Comparison of ENCODE assay signal across 8 cellular contexts in genomic region chr3:195271859-195272243, GRCh38. TPM values are rescaled to one million over a fixed set of nuclear protein-coding genes. Genes with fewer than 3 reads are reported as not detected.
A peak's percentile ranks its signal among the peaks of the same experiment; 100 is the strongest.
DNase-seq lines count a peak whose midpoint lies in the region; ATAC-seq and TF ChIP-seq lines count a peak whose summit lies in the region.

No MANE protein-coding gene starts in this region.

- H3K9me3 Mint-ChIP-seq in activated naive CD4-positive, alpha-beta T cell treated with anti-CD3 and anti-CD28 coated beads, Interleukin-2, amount 10 ng/mL, durations not matched to agents 7 days and 5 days = no peaks in the 10 kb centered on the region
- H3K9me3 Mint-ChIP-seq in type B pancreatic cell = no peaks in the 10 kb centered on the region

- CTCF ChIA-PET in activated naive CD4-positive, alpha-beta T cell treated with anti-CD3 and anti-CD28 coated beads, Interleukin-2, amount 10 ng/mL, durations not matched to agents 7 days and 5 days (lab: Charles Lee) = interaction anchor here (0.6 to 3.3 kb wide), 23 partner anchors 11 to 637 kb away, joined by 3 to 111 read pairs (median 5); partner anchors contain the start of genes ACAP2, PPP1R2 and TNK2

- H3K27ac Mint-ChIP-seq in activated naive CD4-positive, alpha-beta T cell treated with anti-CD3 and anti-CD28 coated beads, Interleukin-2, amount 10 ng/mL, durations not matched to agents 7 days and 5 days = peak overlapping the region; percentile 91
- H3K27ac Mint-ChIP-seq in type B pancreatic cell = peak overlapping the region; percentile 85

- peak overlapping the region; percentile 85 for H3K4me3 Mint-ChIP-seq in activated naive CD4-positive, alpha-beta T cell treated with anti-CD3 and anti-CD28 coated beads, Interleukin-2, amount 10 ng/mL, durations not matched to agents 7 days and 5 days
- peak overlapping the region; percentile 94 for H3K4me3 Mint-ChIP-seq in type B pancreatic cell

- H3K27ac ChIP-seq in ascending aorta (peak overlapping the region in 1 of 2 donors; percentile 28), right lobe of liver (peak overlapping the region in 1 of 3 donors; percentile 78), aorta (ENCODE audit: low read depth in 1 of 2, low read length in 2 of 2) (peak overlapping the region in 1 of 2 donors; percentile 19)

- no peaks in the 10 kb centered on the region for H3K27me3 Mint-ChIP-seq in activated naive CD4-positive, alpha-beta T cell treated with anti-CD3 and anti-CD28 coated beads, Interleukin-2, amount 10 ng/mL, durations not matched to agents 7 days and 5 days
- no peaks in the 10 kb centered on the region for H3K27me3 Mint-ChIP-seq in type B pancreatic cell

- DNase-seq in activated naive CD4-positive, alpha-beta T cell treated with anti-CD3 and anti-CD28 coated beads, Interleukin-2, amount 10 ng/mL, durations not matched to agents 7 days and 5 days = no peak
- DNase-seq in activated naive CD4-positive, alpha-beta T cell treated with anti-CD3 and anti-CD28 coated beads, Interleukin-2, amount 50 U/mL, for 16 hours = no peak
- DNase-seq in ascending aorta (ENCODE audit: low spot score in 2 of 2) (no peak), right lobe of liver (no peak), type B pancreatic cell (ENCODE audit: extremely low spot score, unreplicated experiment) (no peak), NCI-H1105 (lab: John Stamatoyannopoulos, UW) (no peak), aorta (no peak), NCI-H1092 treated with DMSO at 0.1 percent for 48 hours (lab: John Stamatoyannopoulos, UW) (no peak)

- peaks cover 0 to 14% of the 10 kb centered on the region in 2 donors for H3K4me1 ChIP-seq in ascending aorta
- H3K4me1 ChIP-seq in right lobe of liver = peaks cover 0 to 24% (median 4%) of the 10 kb centered on the region in 4 donors
- no peaks in the 10 kb centered on the region for H3K4me1 ChIP-seq in aorta (ENCODE audit: control insufficient read depth in 1 of 2, insufficient read depth in 2 of 2, low read length in 2 of 2)

- ATAC-seq in right lobe of liver (peak in 1 of 4 donors; percentile 3), aorta (ENCODE audit: low FRiP score) (no peak)

- H3K36me3 ChIP-seq in ascending aorta (no peaks in the 10 kb centered on the region), right lobe of liver (no peaks in the 10 kb centered on the region), aorta (ENCODE audit: control insufficient read depth in 1 of 2, insufficient read depth in 2 of 2, low read length in 1 of 2) (no peaks in the 10 kb centered on the region)

- H3K36me3 Mint-ChIP-seq in activated naive CD4-positive, alpha-beta T cell treated with anti-CD3 and anti-CD28 coated beads, Interleukin-2, amount 10 ng/mL, durations not matched to agents 7 days and 5 days = peaks cover 9% of the 10 kb centered on the region
- H3K36me3 Mint-ChIP-seq in type B pancreatic cell = peaks cover 10% of the 10 kb centered on the region

- H3K4me3 ChIP-seq in ascending aorta (peak overlapping the region; percentile 67 to 90), right lobe of liver (peak overlapping the region; percentile 78 to 95 (median 83)), aorta (ENCODE audit: low read length in 2 of 2) (no peak overlapping the region)

- intact Hi-C loops in ascending aorta (cut with DNase I) = loop anchor here (1.0 to 10.0 kb wide), 5 partner anchors 171 to 643 kb away; partner anchors contain the start of genes ACAP2, LSG1 and PPP1R2
- intact Hi-C loops in right lobe of liver (cut with DNase I) = loop anchor here in 1 of 2 donors (5.0 kb wide), 1 partner anchor 250 kb away; no protein-coding TSS in a partner anchor
- intact Hi-C loops in aorta (cut with DNase I) = loop anchor here (1.0 to 10.0 kb wide), 3 partner anchors 173 to 251 kb away; partner anchors contain the start of gene ACAP2 (in 1 of the 2)

- 0% methylated on average over 3 of the region's 3 CpGs for WGBS in right lobe of liver (ENCODE audit: insufficient coverage, low coverage, low lambda C conversion rate, missing lambda C conversion rate)
- 1 to 2% methylated on average over 3 of the region's 3 CpGs for WGBS in aorta, 2 donors

- peaks cover 29% of the 10 kb centered on the region for H3K4me1 Mint-ChIP-seq in activated naive CD4-positive, alpha-beta T cell treated with anti-CD3 and anti-CD28 coated beads, Interleukin-2, amount 10 ng/mL, durations not matched to agents 7 days and 5 days
- H3K4me1 Mint-ChIP-seq in type B pancreatic cell (ENCODE audit: unreplicated experiment) = peaks cover 24% of the 10 kb centered on the region

- TF ChIP-seq POLR2A in right lobe of liver (IDR thresholded peaks at IDR 0.05) = no peak

- no peaks in the 10 kb centered on the region for H3K9me3 ChIP-seq in ascending aorta
- no peaks in the 10 kb centered on the region for H3K9me3 ChIP-seq in right lobe of liver
- no peaks in the 10 kb centered on the region for H3K9me3 ChIP-seq in aorta (ENCODE audit: control insufficient read depth, low read length)

- TF ChIP-seq CTCF in ascending aorta (IDR thresholded peaks at IDR 0.05) (no peak), right lobe of liver (IDR thresholded peaks at IDR 0.05) (no peak), type B pancreatic cell (conservative IDR thresholded peaks at IDR 0.05) (no peak)

- H3K27me3 ChIP-seq in ascending aorta (no peaks in the 10 kb centered on the region), right lobe of liver (no peaks in the 10 kb centered on the region), aorta (ENCODE audit: control insufficient read depth in 1 of 2, insufficient read depth in 2 of 2, low read length in 1 of 2) (no peaks in the 10 kb centered on the region)

RNA-seq across cellular contexts. Expression of gene XXYLT1, which starts 0.9 kb away (rescaled TPM):
- total RNA-seq in ascending aorta (41.0 TPM), right lobe of liver (1 to 10 TPM; 1.7 to 6.5 (median 2.1) TPM), type B pancreatic cell (ENCODE audit: low replicate concordance) (10.4 and 27.0 TPM in 2 replicates), aorta (10 to 100 TPM in 1 of 2 donors, 1 to 10 TPM in 1; 8.6 to 15.0 TPM)
- 1 to 10 TPM; 2.3 to 5.2 TPM for polyA plus RNA-seq in aorta

Comparison
In these comparisons a context has a peak if more than half of its experiments do, and no peak if none do; other contexts are left out.
1. H3K4me3 ChIP-seq: peak in ascending aorta (2 of 2) and right lobe of liver (3 of 3); none in aorta (0 of 2).